ENCODE assay signal across 12 cellular contexts in genomic region chr10:133359554-133359971, GRCh38. TPM values are rescaled to one million over a fixed set of nuclear protein-coding genes. Genes with fewer than 3 reads are reported as not detected.
DNase-seq lines count a peak whose midpoint lies in the region; ATAC-seq and TF ChIP-seq lines count a peak whose summit lies in the region.
"Had no signal": no experiment of that assay in that cellular context is flagged by ENCODE, and none has a peak within 500 bp of the region (broad histone marks: within the 10 kb centered on the region; RNA-seq: fewer than 3 reads in every experiment).

No MANE protein-coding gene starts in this region.

- H3K9me3 ChIP-seq in left ventricle myocardium inferior (replicated peaks) = no peaks in the 10 kb centered on the region
- no peaks in the 10 kb centered on the region for H3K9me3 ChIP-seq in thyroid gland

- peaks cover 28% of the 10 kb centered on the region for H3K36me3 ChIP-seq in left ventricle myocardium inferior
- peaks cover 14 to 19% of the 10 kb centered on the region in 2 donors for H3K36me3 ChIP-seq in thyroid gland

- 34 to 54% methylated on average over 6 of the region's 6 CpGs for WGBS in thyroid gland, 2 donors

- H3K27me3 ChIP-seq in left ventricle myocardium inferior (ENCODE audit: low read depth) (no peaks in the 10 kb centered on the region), thyroid gland (no peaks in the 10 kb centered on the region)

- intact Hi-C loops in left ventricle myocardium inferior (cut with micrococcal nuclease) (no loop called here), Right ventricle myocardium superior (cut with DNase I) (no loop called here), thyroid gland (cut with DNase I) (no loop called here)

- H3K4me3 ChIP-seq in left ventricle myocardium inferior (no peak overlapping the region), thyroid gland (replicated peaks in 1 of 3) (no peak overlapping the region)

- no peak for TF ChIP-seq POLR2A in thyroid gland (IDR thresholded peaks at IDR 0.05)

- TF ChIP-seq CTCF in left ventricle myocardium inferior (IDR thresholded peaks at IDR 0.05; ENCODE audit: borderline replicate concordance) (no peak), thyroid gland (IDR thresholded peaks at IDR 0.05) (no peak)

- peaks cover 31% of the 10 kb centered on the region for H3K4me1 ChIP-seq in left ventricle myocardium inferior
- peaks cover 0 to 15% of the 10 kb centered on the region in 2 donors for H3K4me1 ChIP-seq in thyroid gland

- H3K27ac ChIP-seq in left ventricle myocardium inferior (replicated peaks) (peak overlapping the region; percentile 76), thyroid gland (no peak overlapping the region)
- H3K27ac ChIP-seq: KMS-11 had no signal

- DNase-seq in left ventricle myocardium inferior (no peak), Right ventricle myocardium superior (no peak), NCI-H345 (lab: John Stamatoyannopoulos, UW) (peak; percentile 82), thyroid gland (peak; percentile 52 to 62), midbrain (lab: John Stamatoyannopoulos, UW) (no peak)
- DNase-seq in effector CD8-positive, alpha-beta T cell (lab: John Stamatoyannopoulos, UW) = peak; percentile 10
- DNase-seq: head of caudate nucleus, mesenchymal stem cell had no signal

- ATAC-seq in Right ventricle myocardium superior (ENCODE audit: poor library complexity) = no peak
- no peak for ATAC-seq in GM19023 (IDR thresholded peaks at IDR 0.05; ENCODE audit: unreplicated experiment)
- no peak for ATAC-seq in GM21381 (IDR thresholded peaks at IDR 0.05; ENCODE audit: unreplicated experiment)
- ATAC-seq: CD8-positive, alpha-beta T cell had no signal

RNA-seq across cellular contexts. Expression of gene FUOM, which starts 1.7 kb away (rescaled TPM):
- total RNA-seq in left ventricle myocardium inferior (5.1 TPM), Right ventricle myocardium superior (7.4 TPM), thyroid gland (10 to 100 TPM in 3 of 4 donors, 1 to 10 TPM in 1; 7.4 to 25.9 (median 18.9) TPM)

RNA-seq across cellular contexts. Expression of gene PRAP1, which starts 12.4 kb away (rescaled TPM):
- total RNA-seq in left ventricle myocardium inferior (not detected), Right ventricle myocardium superior (not detected), thyroid gland (not detected)
- total RNA-seq: CD8-positive, alpha-beta T cell had no signal

RNA-seq across cellular contexts. Expression of gene ECHS1, which starts 13.6 kb away (rescaled TPM):
- total RNA-seq in left ventricle myocardium inferior = 212 TPM
- 239 TPM for total RNA-seq in Right ventricle myocardium superior
- 100 to 1,000 TPM in 2 of 4 donors, 10 to 100 TPM in 2; 73.9 to 135 (median 99.5) TPM for total RNA-seq in thyroid gland

RNA-seq across cellular contexts. Expression of gene PAOX, which starts 19.5 kb away (rescaled TPM):
- total RNA-seq in left ventricle myocardium inferior = 2.9 TPM
- total RNA-seq in Right ventricle myocardium superior = 3.4 TPM
- total RNA-seq in thyroid gland = 10 to 100 TPM in 2 of 4 donors, 1 to 10 TPM in 2; 3.5 to 11.0 (median 9.9) TPM

RNA-seq across cellular contexts. Expression of gene CALY, which starts 22.9 kb away (rescaled TPM):
- total RNA-seq in left ventricle myocardium inferior (not detected), Right ventricle myocardium superior (not detected), thyroid gland (1 to 10 TPM in 1 of 4 donors, under 1 TPM in 1, not detected in 2; 0.13 to 1.5 TPM)

Comparison
In these comparisons a context has a peak if more than half of its experiments do, and no peak if none do; other contexts are left out.
1. DNase-seq: peak in NCI-H345 (single experiment), effector CD8-positive, alpha-beta T cell (single experiment) and thyroid gland (2 of 2); none in left ventricle myocardium inferior (single experiment), Right ventricle myocardium superior (single experiment) and midbrain (single experiment).